8 cellular contexts compared by ENCODE assay signal in the genomic region with DNA sequence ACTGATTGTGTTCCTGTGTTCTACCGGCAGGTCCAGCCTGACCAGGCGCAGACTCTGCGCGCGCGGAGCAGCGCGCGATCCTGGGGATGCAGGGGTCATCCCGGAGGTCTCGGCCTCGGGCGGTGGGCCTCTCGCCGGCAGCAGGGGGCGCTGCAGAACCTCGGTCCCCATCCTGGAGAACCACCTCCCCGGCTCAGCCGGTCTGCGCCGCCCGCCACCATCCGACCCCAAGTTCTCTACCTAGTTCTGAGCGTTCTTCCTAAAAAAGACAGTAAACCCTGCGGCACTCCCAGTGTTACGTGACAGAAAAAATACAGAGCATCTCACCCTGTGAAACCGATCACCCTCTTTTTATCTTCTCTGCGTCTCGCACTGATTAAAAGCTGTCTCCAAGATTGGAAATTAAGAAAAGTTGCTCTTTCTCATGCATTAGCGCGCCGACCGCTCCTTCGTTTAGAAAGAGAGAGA. TPM values are rescaled to one million over a fixed set of nuclear protein-coding genes. Genes with fewer than 3 reads are reported as not detected.
A peak's percentile ranks its signal among the peaks of the same experiment; 100 is the strongest.
DNase-seq lines count a peak whose midpoint lies in the region; ATAC-seq, FAIRE-seq and TF ChIP-seq lines count a peak whose summit lies in the region.

No MANE protein-coding gene starts in this region.

- H3K4me1 ChIP-seq in colonic mucosa (peaks cover 7% of the 10 kb centered on the region), left lung (peaks cover 0 to 25% of the 10 kb centered on the region in 2 donors)

- TF ChIP-seq POLR2A in H54 (IDR thresholded peaks at IDR 0.05; ENCODE audit: low read depth, low read length) = no peak

- TF ChIP-seq CTCF in LNCaP clone FGC (IDR thresholded peaks at IDR 0.05; ENCODE audit: control insufficient read depth, extremely low read depth, insufficient read depth) (peak; percentile 50), colonic mucosa (IDR thresholded peaks at IDR 0.05) (peak; percentile 74), left lung (IDR thresholded peaks at IDR 0.05) (peak; percentile 64 to 76)

- H3K27me3 ChIP-seq in colonic mucosa (peaks cover 18% of the 10 kb centered on the region), left lung (peaks cover 24 to 80% of the 10 kb centered on the region in 2 donors)

- no peak for FAIRE-seq in H54 (lab: Jason Lieb, UNC)

- H3K9ac ChIP-seq in colonic mucosa (ENCODE audit: low read depth in 2 of 2, low read length in 2 of 2) = no peak overlapping the region

- intact Hi-C loops in colonic mucosa (cut with DNase I) = loop anchor here (2.0 to 10.0 kb wide), 2 partner anchors 53 to 205 kb away; partner anchors contain the start of gene BLTP1
- intact Hi-C loops in left lung (cut with DNase I) = no loop called here

- DNase-seq in H4 (ENCODE audit: low spot score) = peak; percentile 50
- DNase-seq in LNCaP clone FGC (ENCODE audit: low read depth) = no peak
- peak; percentile 78 for DNase-seq in activated CD4-positive, CD25-positive, alpha-beta regulatory T cell treated with anti-CD3 and anti-CD28 coated beads, Interleukin-2, amount 50 U/mL, for 72 hours
- peak; percentile 87 for DNase-seq in colonic mucosa
- peak; percentile 75 to 92 for DNase-seq in left lung
- peak; percentile 90 to 94 for DNase-seq in stimulated activated CD4-positive, alpha-beta T cell treated with anti-CD3 and anti-CD28 coated beads, Interleukin-2, amount 100 ng/mL, for 24 hours
- no peak for DNase-seq in H54 (ENCODE audit: insufficient read length, low spot score)

- H3K4me3 ChIP-seq in GM08714 (ENCODE audit: low read length) (peak overlapping the region; percentile 62), LNCaP clone FGC (ENCODE audit: low read depth, low read length) (peak overlapping the region; percentile 42), colonic mucosa (peak overlapping the region; percentile 59), left lung (peak overlapping the region; percentile 49 to 51)

- H3K27ac ChIP-seq in colonic mucosa (no peak overlapping the region), left lung (peak overlapping the region in 1 of 2 donors; percentile 13)

- H3K36me3 ChIP-seq in colonic mucosa = no peaks in the 10 kb centered on the region
- H3K36me3 ChIP-seq in left lung = no peaks in the 10 kb centered on the region

- no peaks in the 10 kb centered on the region for H3K9me3 ChIP-seq in colonic mucosa
- no peaks in the 10 kb centered on the region for H3K9me3 ChIP-seq in left lung

- ATAC-seq in left lung = peak; percentile 96

RNA-seq across cellular contexts. Expression of gene TRPC3, which starts 1.6 kb away (rescaled TPM):
- 0.55 and 2.3 TPM in 2 replicates for total RNA-seq in H4 (2014; rRNA removed; shearing (Covaris generic))
- total RNA-seq in colonic mucosa (under 1 TPM in 1 of 2 donors, not detected in 1; 0.15 TPM), left lung (under 1 TPM; 0.76 to 0.82 TPM)

Comparison
In these comparisons a context has a peak if more than half of its experiments do, and no peak if none do; other contexts are left out.
1. DNase-seq: peak in H4 (single experiment), activated CD4-positive, CD25-positive, alpha-beta regulatory T cell treated with anti-CD3 and anti-CD28 coated beads, Interleukin-2, amount 50 U/mL, for 72 hours (single experiment), colonic mucosa (single experiment), left lung (2 of 2) and stimulated activated CD4-positive, alpha-beta T cell treated with anti-CD3 and anti-CD28 coated beads, Interleukin-2, amount 100 ng/mL, for 24 hours (2 of 2); none in LNCaP clone FGC (single experiment) and H54 (single experiment).
2. Peak in every context shown above with its lines, with median percentiles within 50 percentile points of each other: H3K4me3 ChIP-seq and CTCF ChIP-seq.